8 cellular contexts compared by ENCODE assay signal in genomic region chr1:212752934-212753497, GRCh38. TPM values are rescaled to one million over a fixed set of nuclear protein-coding genes. Genes with fewer than 3 reads are reported as not detected.
A peak's percentile ranks its signal among the peaks of the same experiment; 100 is the strongest.
DNase-seq lines count a peak whose midpoint lies in the region; ATAC-seq, FAIRE-seq and TF ChIP-seq lines count a peak whose summit lies in the region.

No MANE protein-coding gene starts in this region.

- H3K9me1 ChIP-seq in keratinocyte (ENCODE audit: control insufficient read depth, extremely low read depth, insufficient read depth, low read length) = no peaks in the 10 kb centered on the region

- H3K4me2 ChIP-seq in keratinocyte (ENCODE audit: control insufficient read depth, extremely low read depth, insufficient read depth, low read depth, low read length) = peak overlapping the region; percentile 14

- no peak overlapping the region for H3K27ac ChIP-seq in keratinocyte (ENCODE audit: control insufficient read depth, insufficient read depth, low read length)

- peaks cover 32% of the 10 kb centered on the region for H3K4me1 Mint-ChIP-seq in T-helper 1 cell treated with Interleukin-12 subunit alpha and Interleukin-12 subunit beta and Interleukin-4 antibody, amounts not matched to agents 30 μg/mL and 1 μg/mL, for 36 hours (ENCODE audit: low read depth)
- peaks cover 19% of the 10 kb centered on the region for H3K4me1 Mint-ChIP-seq in endothelial cell (ENCODE audit: unreplicated experiment)

- H3K4me3 ChIP-seq in keratinocyte (ENCODE audit: control insufficient read depth in 2 of 3, extremely low read depth in 1 of 3, insufficient read depth in 2 of 3, low read depth in 1 of 3, low read length in 3 of 3) = no peak overlapping the region

- DNase-seq in AG20443 (ENCODE audit: low spot score) (peak; percentile 27), keratinocyte (ENCODE audit: low read depth, low spot score) (no peak), ACHN (no peak), HTR-8/SVneo (ENCODE audit: insufficient read length, low spot score) (no peak), endothelial cell (ENCODE audit: low spot score) (no peak), GF-D8 (lab: John Stamatoyannopoulos, UW) (no peak)

- no peaks in the 10 kb centered on the region for H3K79me2 ChIP-seq in keratinocyte (ENCODE audit: control insufficient read depth, insufficient read depth, low read length)

- peak overlapping the region; percentile 30 for H3K4me3 Mint-ChIP-seq in T-helper 1 cell treated with Interleukin-12 subunit alpha and Interleukin-12 subunit beta and Interleukin-4 antibody, amounts not matched to agents 30 μg/mL and 1 μg/mL, for 36 hours
- no peak overlapping the region for H3K4me3 Mint-ChIP-seq in endothelial cell (ENCODE audit: unreplicated experiment)

- H3K36me3 ChIP-seq in keratinocyte (ENCODE audit: control insufficient read depth in 2 of 2, extremely low read depth in 1 of 2, insufficient read depth in 2 of 2, low read length in 2 of 2) = no peaks in the 10 kb centered on the region

- no peaks in the 10 kb centered on the region for H3K27me3 Mint-ChIP-seq in T-helper 1 cell treated with Interleukin-12 subunit alpha and Interleukin-12 subunit beta and Interleukin-4 antibody, amounts not matched to agents 30 μg/mL and 1 μg/mL, for 36 hours (ENCODE audit: low read depth)
- no peaks in the 10 kb centered on the region for H3K27me3 Mint-ChIP-seq in endothelial cell (ENCODE audit: unreplicated experiment)

- H2AFZ ChIP-seq in keratinocyte (ENCODE audit: control insufficient read depth, low read length) = no peak overlapping the region

- no peaks in the 10 kb centered on the region for H3K9me3 Mint-ChIP-seq in T-helper 1 cell treated with Interleukin-12 subunit alpha and Interleukin-12 subunit beta and Interleukin-4 antibody, amounts not matched to agents 30 μg/mL and 1 μg/mL, for 36 hours
- H3K9me3 Mint-ChIP-seq in endothelial cell (ENCODE audit: unreplicated experiment) = no peaks in the 10 kb centered on the region

- peaks cover 10% of the 10 kb centered on the region for H3K36me3 Mint-ChIP-seq in T-helper 1 cell treated with Interleukin-12 subunit alpha and Interleukin-12 subunit beta and Interleukin-4 antibody, amounts not matched to agents 30 μg/mL and 1 μg/mL, for 36 hours (ENCODE audit: low read depth)
- H3K36me3 Mint-ChIP-seq in endothelial cell (ENCODE audit: low read depth, unreplicated experiment) = no peaks in the 10 kb centered on the region

- H3K9me3 ChIP-seq in keratinocyte (ENCODE audit: control insufficient read depth, low read depth, low read length) = no peaks in the 10 kb centered on the region

- no peaks in the 10 kb centered on the region for H3K27me3 ChIP-seq in keratinocyte (ENCODE audit: control insufficient read depth, extremely low read depth, insufficient read depth, low read length)

- H3K4me1 ChIP-seq in keratinocyte (ENCODE audit: control insufficient read depth, extremely low read depth, insufficient read depth, low read length) = peaks cover 5% of the 10 kb centered on the region

- peak; percentile 33 for ATAC-seq in GM18867 (IDR thresholded peaks at IDR 0.05; ENCODE audit: unreplicated experiment)

- in situ Hi-C loops in ACHN (cut with HindIII; ENCODE audit: low pct_ligation_motif_present, low pct_unique_long_range_greater_than_20kb, low sequenced_read_pairs) = no loop called here

- no peak for FAIRE-seq in keratinocyte (lab: Jason Lieb, UNC)
- FAIRE-seq in HTR-8/SVneo (lab: Jason Lieb, UNC) = no peak

- H3K9ac ChIP-seq in keratinocyte (ENCODE audit: control insufficient read depth, extremely low read depth, insufficient read depth, low read length) = no peak overlapping the region

- peak overlapping the region; percentile 52 for H3K27ac Mint-ChIP-seq in T-helper 1 cell treated with Interleukin-12 subunit alpha and Interleukin-12 subunit beta and Interleukin-4 antibody, amounts not matched to agents 30 μg/mL and 1 μg/mL, for 36 hours
- no peak overlapping the region for H3K27ac Mint-ChIP-seq in endothelial cell (ENCODE audit: unreplicated experiment)

- no peaks in the 10 kb centered on the region for H4K20me1 ChIP-seq in keratinocyte (ENCODE audit: control insufficient read depth, extremely low read depth, insufficient read depth, low read length)

- no peak for TF ChIP-seq CTCF in keratinocyte (optimal IDR thresholded peaks at IDR 0.05 in 1 of 3, IDR thresholded peaks at IDR 0.05 in 1 of 3, conservative IDR thresholded peaks at IDR 0.05 in 1 of 3; ENCODE audit: extremely low read depth in 1 of 3, insufficient read depth in 2 of 3, low read length in 3 of 3)
- TF ChIP-seq CTCF in endothelial cell (IDR thresholded peaks at IDR 0.05; ENCODE audit: unreplicated experiment) = no peak

- dilution Hi-C loops in keratinocyte (cut with MboI; ENCODE audit: extremely low pct_ligation_motif_present, low sequenced_read_pairs) = no loop called here

RNA-seq across cellular contexts. Expression of gene NSL1, which starts 38.6 kb away (rescaled TPM):
- 14.1 to 25.5 TPM (median 20.5 TPM) in 3 replicates for polyA plus RNA-seq in keratinocyte
- 5.9 TPM for polyA plus RNA-seq in keratinocyte (2011; ENCODE audit: low read depth)
- 12.9 and 18.5 TPM in 2 replicates for polyA plus RNA-seq in keratinocyte (2011; cell fraction: cytosol; rRNA removed)
- polyA plus RNA-seq in keratinocyte (2011; cell fraction: nucleus; rRNA removed) = 10.2 and 13.1 TPM in 2 replicates
- 5.7 and 16.6 TPM in 2 replicates for polyA plus RNA-seq in keratinocyte (2012; ENCODE audit: low replicate concordance)
- polyA minus RNA-seq in keratinocyte = 4.4 to 7.2 TPM (median 5.7 TPM) in 3 replicates
- polyA minus RNA-seq in keratinocyte (2011; cell fraction: cytosol; rRNA and poly(A)+ RNA removed) = 10.7 TPM
- polyA minus RNA-seq in keratinocyte (2011; cell fraction: nucleus; rRNA and poly(A)+ RNA removed) = 4.6 and 4.7 TPM in 2 replicates
- total RNA-seq in endothelial cell (ENCODE audit: unreplicated experiment) = 33.0 TPM

RNA-seq across cellular contexts. Expression of gene TATDN3, which starts 38.7 kb away (rescaled TPM):
- polyA plus RNA-seq in keratinocyte = 9.0 to 11.6 TPM (median 10.5 TPM) in 3 replicates
- polyA plus RNA-seq in keratinocyte (2011; ENCODE audit: low read depth) = 7.5 TPM
- 9.3 and 16.5 TPM in 2 replicates for polyA plus RNA-seq in keratinocyte (2011; cell fraction: cytosol; rRNA removed)
- polyA plus RNA-seq in keratinocyte (2011; cell fraction: nucleus; rRNA removed) = 7.8 and 8.2 TPM in 2 replicates
- polyA plus RNA-seq in keratinocyte (2012; ENCODE audit: low replicate concordance) = 8.9 and 9.1 TPM in 2 replicates
- polyA minus RNA-seq in keratinocyte = 3.5 to 10.5 TPM (median 10.1 TPM) in 3 replicates
- polyA minus RNA-seq in keratinocyte (2011; cell fraction: cytosol; rRNA and poly(A)+ RNA removed) = 5.9 TPM
- polyA minus RNA-seq in keratinocyte (2011; cell fraction: nucleus; rRNA and poly(A)+ RNA removed) = 2.4 and 2.8 TPM in 2 replicates
- total RNA-seq in endothelial cell (ENCODE audit: unreplicated experiment) = 9.9 TPM

RNA-seq across cellular contexts. Expression of gene BATF3, which starts 53.4 kb away (rescaled TPM):
- not detected in 3 replicates for polyA plus RNA-seq in keratinocyte
- not detected for polyA plus RNA-seq in keratinocyte (2011; ENCODE audit: low read depth)
- 0.10 TPM in 1 of 2 replicates, not detected in the other for polyA plus RNA-seq in keratinocyte (2011; cell fraction: cytosol; rRNA removed)
- polyA plus RNA-seq in keratinocyte (2011; cell fraction: nucleus; rRNA removed) = not detected in 2 replicates
- polyA plus RNA-seq in keratinocyte (2012; ENCODE audit: low replicate concordance) = 0.23 TPM in 1 of 2 replicates, not detected in the other
- 0.73 TPM in 1 of 3 replicates, not detected in the others for polyA minus RNA-seq in keratinocyte
- not detected for polyA minus RNA-seq in keratinocyte (2011; cell fraction: cytosol; rRNA and poly(A)+ RNA removed)
- polyA minus RNA-seq in keratinocyte (2011; cell fraction: nucleus; rRNA and poly(A)+ RNA removed) = not detected in 2 replicates
- 0.54 TPM for total RNA-seq in endothelial cell (ENCODE audit: unreplicated experiment)
